16 cellular contexts compared by ENCODE assay signal in the genomic region with DNA sequence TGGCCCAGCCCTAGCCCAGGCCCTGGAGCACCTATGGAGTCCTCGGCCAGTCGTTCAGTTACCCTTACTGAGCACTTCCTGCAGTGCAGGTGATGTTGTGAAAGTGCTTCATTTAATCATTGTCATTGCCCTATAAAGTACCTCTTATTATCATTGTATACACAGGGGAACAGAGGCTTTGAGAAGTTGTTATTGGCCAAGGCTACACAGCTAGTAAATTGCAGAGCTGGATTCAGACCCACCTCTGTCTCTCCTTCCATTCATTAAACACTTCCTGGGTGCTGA. TPM values are rescaled to one million over a fixed set of nuclear protein-coding genes. Genes with fewer than 3 reads are reported as not detected.
A peak's percentile ranks its signal among the peaks of the same experiment; 100 is the strongest.
DNase-seq lines count a peak whose midpoint lies in the region; ATAC-seq and TF ChIP-seq lines count a peak whose summit lies in the region.
"Had no signal": no experiment of that assay in that cellular context is flagged by ENCODE, and none has a peak within 500 bp of the region (broad histone marks: within the 10 kb centered on the region; RNA-seq: fewer than 3 reads in every experiment).

No MANE protein-coding gene starts in this region.

- no peaks in the 10 kb centered on the region for H3K27me3 ChIP-seq in gastrocnemius medialis

- H3K4me3 ChIP-seq in gastrocnemius medialis = no peak overlapping the region

- peak overlapping the region; percentile 100 for H3K27ac Mint-ChIP-seq in activated T-cell treated with anti-CD3 and anti-CD28 coated beads, Interleukin-2, amount 50 U/mL, for 24 hours
- no peak overlapping the region for H3K27ac Mint-ChIP-seq in activated T-helper 17 cell treated with anti-CD3 and anti-CD28 coated beads, Interleukin-2, amount 50 U/mL, for 72 hours
- no peak overlapping the region for H3K27ac Mint-ChIP-seq in stimulated activated memory B cell treated with anti-CD40 and anti-IgM and Interleukin-4, amounts not matched to agents 10 μg/mL and 1 μg/mL and 100 μg/mL, for 72 hours

- H3K4me1 ChIP-seq in gastrocnemius medialis = peaks cover 0 to 20% of the 10 kb centered on the region in 2 donors

- H3K27ac ChIP-seq in gastrocnemius medialis = peak overlapping the region in 3 of 4 donors; percentile 22 to 55 (median 39)

- peaks cover 71% of the 10 kb centered on the region for H3K36me3 Mint-ChIP-seq in activated T-cell treated with anti-CD3 and anti-CD28 coated beads, Interleukin-2, amount 50 U/mL, for 24 hours (ENCODE audit: low read depth)
- H3K36me3 Mint-ChIP-seq in activated T-helper 17 cell treated with anti-CD3 and anti-CD28 coated beads, Interleukin-2, amount 50 U/mL, for 72 hours (ENCODE audit: low read depth) = peaks cover 59% of the 10 kb centered on the region
- peaks cover 48% of the 10 kb centered on the region for H3K36me3 Mint-ChIP-seq in stimulated activated memory B cell treated with anti-CD40 and anti-IgM and Interleukin-4, amounts not matched to agents 10 μg/mL and 1 μg/mL and 100 μg/mL, for 72 hours

- no peak overlapping the region for H3K4me3 Mint-ChIP-seq in activated T-cell treated with anti-CD3 and anti-CD28 coated beads, Interleukin-2, amount 50 U/mL, for 24 hours
- no peak overlapping the region for H3K4me3 Mint-ChIP-seq in activated T-helper 17 cell treated with anti-CD3 and anti-CD28 coated beads, Interleukin-2, amount 50 U/mL, for 72 hours
- no peak overlapping the region for H3K4me3 Mint-ChIP-seq in stimulated activated memory B cell treated with anti-CD40 and anti-IgM and Interleukin-4, amounts not matched to agents 10 μg/mL and 1 μg/mL and 100 μg/mL, for 72 hours
- H3K4me3 Mint-ChIP-seq: brain had no signal

- no peaks in the 10 kb centered on the region for H3K27me3 Mint-ChIP-seq in activated T-cell treated with anti-CD3 and anti-CD28 coated beads, Interleukin-2, amount 50 U/mL, for 24 hours
- H3K27me3 Mint-ChIP-seq in activated T-helper 17 cell treated with anti-CD3 and anti-CD28 coated beads, Interleukin-2, amount 50 U/mL, for 72 hours = no peaks in the 10 kb centered on the region
- no peaks in the 10 kb centered on the region for H3K27me3 Mint-ChIP-seq in stimulated activated memory B cell treated with anti-CD40 and anti-IgM and Interleukin-4, amounts not matched to agents 10 μg/mL and 1 μg/mL and 100 μg/mL, for 72 hours
- H3K27me3 Mint-ChIP-seq: brain had no signal

- no peak for DNase-seq in activated T-cell treated with anti-CD3 and anti-CD28 coated beads, Interleukin-2, amount 50 U/mL, for 24 hours
- no peak for DNase-seq in activated T-cell treated with anti-CD3 and anti-CD28 coated beads, Interleukin-2, amount 50 U/mL, for 1 hour
- DNase-seq in NCI-H1092 (lab: John Stamatoyannopoulos, UW) (peak; percentile 4), gastrocnemius medialis (no peak), iPS-NIHi7 (ENCODE audit: extremely low spot score) (no peak)
- DNase-seq: activated CD4-positive, alpha-beta T cell treated with anti-CD3 and anti-CD28 coated beads for 48 hours; activated effector memory CD4-positive, alpha-beta T cell treated with anti-CD3 and anti-CD28 coated beads, Interleukin-2, amount 50 U/mL, for 16 hours; NCI-H1105 treated with DMSO at 0.1 percent for 48 hours; NCI-H526; substantia nigra; T-helper 9 cell had no signal

- H3K4me1 Mint-ChIP-seq in activated T-cell treated with anti-CD3 and anti-CD28 coated beads, Interleukin-2, amount 50 U/mL, for 24 hours (ENCODE audit: low read depth) = peaks cover 14% of the 10 kb centered on the region
- H3K4me1 Mint-ChIP-seq in activated T-helper 17 cell treated with anti-CD3 and anti-CD28 coated beads, Interleukin-2, amount 50 U/mL, for 72 hours = peaks cover under 1% of the 10 kb centered on the region
- peaks cover 14% of the 10 kb centered on the region for H3K4me1 Mint-ChIP-seq in stimulated activated memory B cell treated with anti-CD40 and anti-IgM and Interleukin-4, amounts not matched to agents 10 μg/mL and 1 μg/mL and 100 μg/mL, for 72 hours
- H3K4me1 Mint-ChIP-seq: brain had no signal

- H3K36me3 ChIP-seq in gastrocnemius medialis = peaks cover 0 to 94% of the 10 kb centered on the region in 2 donors

- ATAC-seq in activated T-helper 17 cell treated with anti-CD3 and anti-CD28 coated beads, Interleukin-2, amount 50 U/mL, for 72 hours (replicated peaks) = peak; percentile 21
- ATAC-seq in gastrocnemius medialis (no peak), GM18867 (IDR thresholded peaks at IDR 0.05; ENCODE audit: unreplicated experiment) (no peak)
- ATAC-seq in stimulated activated memory B cell treated with anti-CD40 and anti-IgM and Interleukin-4, amounts not matched to agents 10 μg/mL and 1 μg/mL and 100 μg/mL, for 72 hours = no peak
- ATAC-seq: Right ventricle myocardium inferior had no signal

- H3K9me3 ChIP-seq in gastrocnemius medialis = no peaks in the 10 kb centered on the region

- in situ Hi-C loops in gastrocnemius medialis (cut with MboI; ENCODE audit: low sequenced_read_pairs in 4 of 4) = no loop called here

- TF ChIP-seq CTCF in gastrocnemius medialis (IDR thresholded peaks at IDR 0.05 in 4 of 5, conservative IDR thresholded peaks at IDR 0.05 in 1 of 5) = no peak

- no peak for TF ChIP-seq POLR2A in gastrocnemius medialis (IDR thresholded peaks at IDR 0.05)

- no peaks in the 10 kb centered on the region for H3K9me3 Mint-ChIP-seq in activated T-cell treated with anti-CD3 and anti-CD28 coated beads, Interleukin-2, amount 50 U/mL, for 24 hours
- no peaks in the 10 kb centered on the region for H3K9me3 Mint-ChIP-seq in activated T-helper 17 cell treated with anti-CD3 and anti-CD28 coated beads, Interleukin-2, amount 50 U/mL, for 72 hours
- H3K9me3 Mint-ChIP-seq in stimulated activated memory B cell treated with anti-CD40 and anti-IgM and Interleukin-4, amounts not matched to agents 10 μg/mL and 1 μg/mL and 100 μg/mL, for 72 hours = no peaks in the 10 kb centered on the region
- H3K9me3 Mint-ChIP-seq: brain had no signal

- intact Hi-C loops in gastrocnemius medialis (cut with DNase I; ENCODE audit: low total_unique reads) = loop anchor here (10.0 kb wide), 1 partner anchor 247 kb away; no protein-coding TSS in a partner anchor

RNA-seq across cellular contexts. Expression of a gene that starts 9.8 kb away (rescaled TPM):
- 1,000 to 10,000 TPM; 2,210 to 2,773 TPM for total RNA-seq in activated T-helper 17 cell treated with anti-CD3 and anti-CD28 coated beads, Interleukin-2, amount 50 U/mL, for 72 hours
- total RNA-seq in gastrocnemius medialis = 1,000 to 10,000 TPM in 2 of 4 donors, 100 to 1,000 TPM in 2; 765 to 1,204 (median 990) TPM

RNA-seq across cellular contexts. Expression of a gene that starts 35.0 kb away (rescaled TPM):
- total RNA-seq in activated T-helper 17 cell treated with anti-CD3 and anti-CD28 coated beads, Interleukin-2, amount 50 U/mL, for 72 hours = under 1 TPM; 0.19 to 0.85 TPM
- total RNA-seq in gastrocnemius medialis = 100 to 1,000 TPM; 133 to 308 (median 181) TPM

Comparison
In these comparisons a context has a peak if more than half of its experiments do, and no peak if none do; other contexts are left out.
1. RNA of a gene that starts 35.0 kb away (total RNA-seq): 133 to 308 TPM in gastrocnemius medialis; 0.19 to 0.85 TPM in activated T-helper 17 cell treated with anti-CD3 and anti-CD28 coated beads, Interleukin-2, amount 50 U/mL, for 72 hours; every median in the first group is over 10 times any median in the second.